19 cellular contexts compared by ENCODE assay signal in genomic region chr11:118902336-118903203, GRCh38. TPM values are rescaled to one million over a fixed set of nuclear protein-coding genes. Genes with fewer than 3 reads are reported as not detected.
DNase-seq lines count a peak whose midpoint lies in the region; ATAC-seq and TF ChIP-seq lines count a peak whose summit lies in the region.
"Had no signal": no experiment of that assay in that cellular context is flagged by ENCODE, and none has a peak within 500 bp of the region (broad histone marks: within the 10 kb centered on the region; RNA-seq: fewer than 3 reads in every experiment).

No MANE protein-coding gene starts in this region.

- no peak overlapping the region for H3K4me3 ChIP-seq in right cardiac atrium (ENCODE audit: low read length)
- no peak overlapping the region for H3K4me3 ChIP-seq in osteoblast (ENCODE audit: insufficient read depth, low read length)
- H3K4me3 ChIP-seq in brain microvascular endothelial cell (ENCODE audit: low read depth, low read length), result no peak overlapping the region
- no peak overlapping the region for H3K4me3 ChIP-seq in testis

- no peaks in the 10 kb centered on the region for H3K27me3 ChIP-seq in right cardiac atrium (ENCODE audit: control insufficient read depth, insufficient read depth)
- H3K27me3 ChIP-seq in osteoblast (ENCODE audit: insufficient read depth, low read length), result no peaks in the 10 kb centered on the region
- no peaks in the 10 kb centered on the region for H3K27me3 ChIP-seq in brain microvascular endothelial cell (replicated peaks)
- no peaks in the 10 kb centered on the region for H3K27me3 ChIP-seq in testis

- H3K4me1 ChIP-seq in right cardiac atrium (ENCODE audit: control insufficient read depth, insufficient read depth, low read length) (peaks cover 3% of the 10 kb centered on the region), osteoblast (ENCODE audit: insufficient read depth, low read length) (no peaks in the 10 kb centered on the region), testis (peaks cover 7% of the 10 kb centered on the region)

- peaks cover 14 to 27% of the 10 kb centered on the region in 2 donors for H3K4me1 Mint-ChIP-seq in effector memory CD8-positive, alpha-beta T cell (ENCODE audit: low read depth in 2 of 2)

- no peak overlapping the region for H2AFZ ChIP-seq in osteoblast (ENCODE audit: low read length)

- no peak for TF ChIP-seq POLR2A in testis (IDR thresholded peaks at IDR 0.05)

- intact Hi-C loops in right cardiac atrium (cut with DNase I) (loop anchor here in 2 of 4 donors (10.0 kb wide), 3 partner anchors 52 to 122 kb away; partner anchors contain the start of genes DDX6 (in 1 of the 2) and UPK2 (in 1 of the 2)), cardiac septum (cut with DNase I) (no loop called here), testis (cut with DNase I; ENCODE audit: low total_unique reads) (loop anchor here (10.0 kb wide), 1 partner anchor 208 kb away; no protein-coding TSS in a partner anchor)

- ATAC-seq in right cardiac atrium (no peak), GM21786 (IDR thresholded peaks at IDR 0.05; ENCODE audit: unreplicated experiment) (no peak), GM18502 (IDR thresholded peaks at IDR 0.05; ENCODE audit: poor library complexity, unreplicated experiment) (no peak)
- ATAC-seq in effector memory CD8-positive, alpha-beta T cell (replicated peaks), result no peak

- H3K36me3 ChIP-seq in osteoblast (ENCODE audit: insufficient read depth, low read length) (peaks cover 65% of the 10 kb centered on the region), brain microvascular endothelial cell (replicated peaks) (peaks cover 64% of the 10 kb centered on the region), testis (ENCODE audit: low read depth, missing control alignments) (no peaks in the 10 kb centered on the region)

- WGBS in right cardiac atrium, result 86% methylated on average over 37 of the region's 37 CpGs
- WGBS in testis, 2 donors, result 86 to 90% methylated on average over 2 to 31 of the region's 37 CpGs

- in situ Hi-C loops in brain microvascular endothelial cell (cut with HindIII; ENCODE audit: low pct_ligation_motif_present, low sequenced_read_pairs), result no loop called here

- H3K79me2 ChIP-seq in osteoblast (ENCODE audit: insufficient read depth, low read length), result peaks cover 35% of the 10 kb centered on the region

- no peaks in the 10 kb centered on the region for H3K9me3 Mint-ChIP-seq in effector memory CD8-positive, alpha-beta T cell
- H3K9me3 Mint-ChIP-seq: H9 had no signal

- DNase-seq in right cardiac atrium (peak in 2 of 3 donors; percentile 23 to 63), cardiac septum (ENCODE audit: low spot score) (no peak), osteoblast (ENCODE audit: insufficient read length, low spot score, missing footprints) (peak; percentile 68), brain microvascular endothelial cell (no peak), testis (no peak)
- DNase-seq in effector memory CD8-positive, alpha-beta T cell, result no peak
- DNase-seq: EL, H9, NCI-H1417 treated with DMSO at 0.1 percent for 48 hours, NCI-H2029, NCI-H2171, NCI-H446 treated with DMSO at 0.1 percent for 48 hours, PC-3 had no signal

- H4K20me1 ChIP-seq in osteoblast (ENCODE audit: insufficient read depth, low read length), result peaks cover 49% of the 10 kb centered on the region

- H3K4me3 Mint-ChIP-seq in effector memory CD8-positive, alpha-beta T cell, result peak overlapping the region in 1 of 2 donors; percentile 55
- H3K4me3 Mint-ChIP-seq: H9 had no signal

- H3K27me3 Mint-ChIP-seq in effector memory CD8-positive, alpha-beta T cell, result no peaks in the 10 kb centered on the region

- H3K27ac ChIP-seq in right cardiac atrium (ENCODE audit: low read length) (no peak overlapping the region), osteoblast (ENCODE audit: low read depth, low read length) (no peak overlapping the region), brain microvascular endothelial cell (no peak overlapping the region), testis (no peak overlapping the region)
- H3K27ac ChIP-seq: C4-2B, HL-60 had no signal

- H3K27ac Mint-ChIP-seq in effector memory CD8-positive, alpha-beta T cell, result peak overlapping the region; percentile 64 to 98
- H3K27ac Mint-ChIP-seq: H9 had no signal

- H3K9me3 ChIP-seq in right cardiac atrium (ENCODE audit: control insufficient read depth, low read length), result no peaks in the 10 kb centered on the region
- H3K9me3 ChIP-seq in osteoblast (ENCODE audit: low read depth, low read length), result no peaks in the 10 kb centered on the region
- H3K9me3 ChIP-seq in testis, result no peaks in the 10 kb centered on the region

- peaks cover 96% of the 10 kb centered on the region for H3K36me3 Mint-ChIP-seq in effector memory CD8-positive, alpha-beta T cell (ENCODE audit: insufficient read depth)

- H3K4me2 ChIP-seq in osteoblast (ENCODE audit: insufficient read depth, low read length), result no peak overlapping the region

- TF ChIP-seq CTCF in osteoblast (IDR thresholded peaks at IDR 0.05; ENCODE audit: extremely low read depth, low read depth, low read length), result no peak
- TF ChIP-seq CTCF in brain microvascular endothelial cell (IDR thresholded peaks at IDR 0.05; ENCODE audit: low read depth, low read length, missing control alignments), result no peak
- TF ChIP-seq CTCF in testis (IDR thresholded peaks at IDR 0.05), result no peak

RNA-seq across cellular contexts. Expression of gene CXCR5, which starts 18.9 kb away (rescaled TPM):
- total RNA-seq in right cardiac atrium (not detected), cardiac septum (not detected), osteoblast (not detected in 2 replicates), testis (under 1 TPM in 1 of 2 donors, not detected in 1; 0.06 TPM)
- polyA plus RNA-seq in right cardiac atrium (0.34 TPM), testis (ENCODE audit: insufficient read depth, low read depth, low replicate concordance) (0.22 TPM)
- total RNA-seq: A673, PC-3, SK-MEL-5 had no signal

RNA-seq across cellular contexts. Expression of gene BCL9L, which starts 23.2 kb away (rescaled TPM):
- total RNA-seq in right cardiac atrium (10 to 100 TPM; 44.0 to 76.7 (median 54.6) TPM), cardiac septum (41.4 TPM), osteoblast (27.9 and 28.3 TPM in 2 replicates), testis (10 to 100 TPM; 37.0 to 38.9 TPM)
- polyA plus RNA-seq in right cardiac atrium (29.9 TPM), testis (ENCODE audit: insufficient read depth, low read depth, low replicate concordance) (30.7 TPM)

RNA-seq across cellular contexts. Expression of gene UPK2, which starts 53.5 kb away (rescaled TPM):
- total RNA-seq in right cardiac atrium (not detected), cardiac septum (not detected), osteoblast (not detected in 2 replicates), testis (under 1 TPM in 1 of 2 donors, not detected in 1; 0.68 TPM)
- polyA plus RNA-seq in right cardiac atrium (not detected), testis (ENCODE audit: insufficient read depth, low read depth, low replicate concordance) (0.50 TPM)
- total RNA-seq: A673, SK-MEL-5 had no signal

Comparison
In these comparisons a context has a peak if more than half of its experiments do, and no peak if none do; other contexts are left out.
1. DNase-seq: peak in right cardiac atrium (2 of 3) and osteoblast (single experiment); none in cardiac septum (single experiment), effector memory CD8-positive, alpha-beta T cell (0 of 3), brain microvascular endothelial cell (single experiment) and testis (single experiment).